Comparison of ENCODE assay signal across 1 cellular context in the genomic region with DNA sequence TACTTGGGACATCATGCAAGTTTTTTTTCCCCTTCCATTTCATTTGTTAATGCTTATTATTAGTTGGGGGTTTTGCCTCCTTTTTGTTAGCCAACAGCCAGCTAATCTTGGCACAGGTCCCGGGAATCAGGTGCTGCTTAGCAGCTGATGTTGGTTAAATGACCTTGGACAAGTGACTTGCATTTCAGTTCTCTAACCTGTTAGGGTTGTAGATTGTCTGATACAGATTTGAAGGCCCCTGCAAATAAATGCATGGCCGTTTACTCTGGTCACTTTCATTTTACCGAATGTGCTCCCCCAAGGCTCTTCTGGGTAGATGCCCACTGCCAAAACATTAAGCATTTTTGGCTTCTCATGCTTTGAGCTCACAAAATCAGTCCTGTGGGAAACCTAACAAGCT.
TF ChIP-seq lines count a peak whose summit lies in the region.

No MANE protein-coding gene starts in this region.

TF ChIP-seq in HepG2, 621 proteins besides CTCF, POLR2A, EP300 and RAD21 (continued from another document and continues in another):
- TF ChIP-seq, protein P1, sequence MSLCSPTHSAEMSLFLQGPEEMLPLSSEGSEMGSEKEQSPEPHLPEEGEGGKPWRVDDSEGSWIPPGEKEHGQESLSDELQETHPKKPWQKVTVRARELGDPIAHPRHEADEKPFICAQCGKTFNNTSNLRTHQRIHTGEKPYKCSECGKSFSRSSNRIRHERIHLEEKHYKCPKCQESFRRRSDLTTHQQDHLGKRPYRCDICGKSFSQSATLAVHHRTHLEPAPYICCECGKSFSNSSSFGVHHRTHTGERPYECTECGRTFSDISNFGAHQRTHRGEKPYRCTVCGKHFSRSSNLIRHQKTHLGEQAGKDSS (CRISPR knock-in tag; IDR thresholded peaks at IDR 0.05; ENCODE audit: borderline replicate concordance, low read depth), result 0 out of 2 replicates have a peak, but pooled peaks have one; percentile 19
- TF ChIP-seq HNF4A (CRISPR knock-in tag; IDR thresholded peaks at IDR 0.05) (peak; percentile 52), ZBTB38 (CRISPR knock-in tag; IDR thresholded peaks at IDR 0.05) (no peak), ARID2 (CRISPR knock-in tag; IDR thresholded peaks at IDR 0.05; ENCODE audit: borderline replicate concordance) (no peak), MEIS2 (CRISPR knock-in tag; IDR thresholded peaks at IDR 0.05) (no peak), FOXK2 (IDR thresholded peaks at IDR 0.05) (no peak), SATB2 (CRISPR knock-in tag; IDR thresholded peaks at IDR 0.05) (no peak), ZNF777 (CRISPR knock-in tag; IDR thresholded peaks at IDR 0.05) (no peak), FOXA3 (CRISPR knock-in tag; IDR thresholded peaks at IDR 0.05) (peak; percentile 25; the same call in 1 of the 2 replicates), TEAD3 (CRISPR knock-in tag; optimal IDR thresholded peaks at IDR 0.05; ENCODE audit: borderline replicate concordance) (no peak), ZNF510 (CRISPR knock-in tag; IDR thresholded peaks at IDR 0.05; ENCODE audit: low read depth) (0 out of 2 replicates have a peak, but pooled peaks have one; percentile 41), ZNF143 (CRISPR knock-in tag; IDR thresholded peaks at IDR 0.05) (no peak), CBFB (CRISPR knock-in tag; IDR thresholded peaks at IDR 0.05) (no peak), DMAP1 (CRISPR knock-in tag; IDR thresholded peaks at IDR 0.05) (no peak), CHD2 (IDR thresholded peaks at IDR 0.05; ENCODE audit: low read depth, low read length) (no peak), PLRG1 (conservative IDR thresholded peaks at IDR 0.05) (no peak), ZNF570 (CRISPR knock-in tag; IDR thresholded peaks at IDR 0.05; ENCODE audit: borderline replicate concordance) (no peak), ZNF75D (CRISPR knock-in tag; IDR thresholded peaks at IDR 0.05; ENCODE audit: borderline replicate concordance) (no peak), ETV6 (CRISPR knock-in tag; conservative IDR thresholded peaks at IDR 0.05) (no peak), EZH2 (conservative IDR thresholded peaks at IDR 0.05; ENCODE audit: low read depth, low read length) (no peak), ZNF781 (CRISPR knock-in tag; IDR thresholded peaks at IDR 0.05; ENCODE audit: borderline replicate concordance, not compliant biosample characterization) (no peak), NR2C2 (CRISPR knock-in tag; IDR thresholded peaks at IDR 0.05; ENCODE audit: borderline replicate concordance) (no peak), RCOR2 (CRISPR knock-in tag; IDR thresholded peaks at IDR 0.05) (peak; percentile 15; the same call in 1 of the 2 replicates), FOXO1 (CRISPR knock-in tag; IDR thresholded peaks at IDR 0.05) (no peak), PHF21A (CRISPR knock-in tag; IDR thresholded peaks at IDR 0.05) (peak; percentile 56; the same call in 1 of the 2 replicates), ZFP82 (CRISPR knock-in tag; IDR thresholded peaks at IDR 0.05; ENCODE audit: borderline replicate concordance) (no peak), ZNF468 (CRISPR knock-in tag; IDR thresholded peaks at IDR 0.05) (no peak), ZNF180 (CRISPR knock-in tag; IDR thresholded peaks at IDR 0.05; ENCODE audit: borderline replicate concordance, low read depth) (no peak), ZNF737 (CRISPR knock-in tag; IDR thresholded peaks at IDR 0.05; ENCODE audit: borderline replicate concordance) (no peak), REXO4 (CRISPR knock-in tag; IDR thresholded peaks at IDR 0.05; ENCODE audit: borderline replicate concordance) (no peak), U2AF2 (IDR thresholded peaks at IDR 0.05; ENCODE audit: low read depth, low read length) (no peak), ZBTB7A (CRISPR knock-in tag; IDR thresholded peaks at IDR 0.05) (no peak), ZNF891 (CRISPR knock-in tag; IDR thresholded peaks at IDR 0.05) (no peak), RXRB (CRISPR knock-in tag; IDR thresholded peaks at IDR 0.05; ENCODE audit: borderline replicate concordance) (peak; percentile 68; the same call in 1 of the 2 replicates), ZNF343 (CRISPR knock-in tag; IDR thresholded peaks at IDR 0.05) (no peak), NAIF1 (CRISPR knock-in tag; IDR thresholded peaks at IDR 0.05; ENCODE audit: borderline replicate concordance) (no peak)
- TF ChIP-seq, protein P2, sequence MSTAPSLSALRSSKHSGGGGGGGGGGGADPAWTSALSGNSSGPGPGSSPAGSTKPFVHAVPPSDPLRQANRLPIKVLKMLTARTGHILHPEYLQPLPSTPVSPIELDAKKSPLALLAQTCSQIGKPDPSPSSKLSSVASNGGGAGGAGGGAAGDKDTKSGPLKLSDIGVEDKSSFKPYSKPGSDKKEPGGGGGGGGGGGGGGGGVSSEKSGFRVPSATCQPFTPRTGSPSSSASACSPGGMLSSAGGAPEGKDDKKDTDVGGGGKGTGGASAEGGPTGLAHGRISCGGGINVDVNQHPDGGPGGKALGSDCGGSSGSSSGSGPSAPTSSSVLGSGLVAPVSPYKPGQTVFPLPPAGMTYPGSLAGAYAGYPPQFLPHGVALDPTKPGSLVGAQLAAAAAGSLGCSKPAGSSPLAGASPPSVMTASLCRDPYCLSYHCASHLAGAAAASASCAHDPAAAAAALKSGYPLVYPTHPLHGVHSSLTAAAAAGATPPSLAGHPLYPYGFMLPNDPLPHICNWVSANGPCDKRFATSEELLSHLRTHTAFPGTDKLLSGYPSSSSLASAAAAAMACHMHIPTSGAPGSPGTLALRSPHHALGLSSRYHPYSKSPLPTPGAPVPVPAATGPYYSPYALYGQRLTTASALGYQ (CRISPR knock-in tag; IDR thresholded peaks at IDR 0.05), result peak; percentile 28; the same call in 1 of the 2 replicates
- TF ChIP-seq, protein P3, sequence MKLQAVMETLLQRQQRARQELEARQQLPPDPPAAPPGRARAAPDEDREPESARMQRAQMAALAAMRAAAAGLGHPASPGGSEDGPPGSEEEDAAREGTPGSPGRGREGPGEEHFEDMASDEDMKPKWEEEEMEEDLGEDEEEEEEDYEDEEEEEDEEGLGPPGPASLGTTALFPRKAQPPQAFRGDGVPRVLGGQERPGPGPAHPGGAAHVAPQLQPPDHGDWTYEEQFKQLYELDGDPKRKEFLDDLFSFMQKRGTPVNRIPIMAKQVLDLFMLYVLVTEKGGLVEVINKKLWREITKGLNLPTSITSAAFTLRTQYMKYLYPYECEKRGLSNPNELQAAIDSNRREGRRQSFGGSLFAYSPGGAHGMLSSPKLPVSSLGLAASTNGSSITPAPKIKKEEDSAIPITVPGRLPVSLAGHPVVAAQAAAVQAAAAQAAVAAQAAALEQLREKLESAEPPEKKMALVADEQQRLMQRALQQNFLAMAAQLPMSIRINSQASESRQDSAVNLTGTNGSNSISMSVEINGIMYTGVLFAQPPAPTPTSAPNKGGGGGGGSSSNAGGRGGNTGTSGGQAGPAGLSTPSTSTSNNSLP (IDR thresholded peaks at IDR 0.05; ENCODE audit: low read depth, low read length), result peak; percentile 44; the same call in 1 of the 2 replicates
- TF ChIP-seq, protein P4, sequence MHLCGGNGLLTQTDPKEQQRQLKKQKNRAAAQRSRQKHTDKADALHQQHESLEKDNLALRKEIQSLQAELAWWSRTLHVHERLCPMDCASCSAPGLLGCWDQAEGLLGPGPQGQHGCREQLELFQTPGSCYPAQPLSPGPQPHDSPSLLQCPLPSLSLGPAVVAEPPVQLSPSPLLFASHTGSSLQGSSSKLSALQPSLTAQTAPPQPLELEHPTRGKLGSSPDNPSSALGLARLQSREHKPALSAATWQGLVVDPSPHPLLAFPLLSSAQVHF (CRISPR knock-in tag; IDR thresholded peaks at IDR 0.05), result no peak
- TF ChIP-seq, protein P5, sequence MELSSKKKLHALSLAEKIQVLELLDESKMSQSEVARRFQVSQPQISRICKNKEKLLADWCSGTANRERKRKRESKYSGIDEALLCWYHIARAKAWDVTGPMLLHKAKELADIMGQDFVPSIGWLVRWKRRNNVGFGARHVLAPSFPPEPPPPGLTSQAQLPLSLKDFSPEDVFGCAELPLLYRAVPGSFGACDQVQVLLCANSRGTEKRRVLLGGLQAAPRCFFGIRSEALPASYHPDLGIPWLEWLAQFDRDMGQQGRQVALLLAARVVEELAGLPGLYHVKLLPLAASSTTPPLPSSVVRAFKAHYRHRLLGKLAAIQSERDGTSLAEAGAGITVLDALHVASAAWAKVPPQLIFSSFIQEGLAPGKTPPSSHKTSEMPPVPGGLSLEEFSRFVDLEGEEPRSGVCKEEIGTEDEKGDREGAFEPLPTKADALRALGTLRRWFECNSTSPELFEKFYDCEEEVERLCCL (CRISPR knock-in tag; IDR thresholded peaks at IDR 0.05; ENCODE audit: borderline replicate concordance), result no peak
- TF ChIP-seq, protein P6, sequence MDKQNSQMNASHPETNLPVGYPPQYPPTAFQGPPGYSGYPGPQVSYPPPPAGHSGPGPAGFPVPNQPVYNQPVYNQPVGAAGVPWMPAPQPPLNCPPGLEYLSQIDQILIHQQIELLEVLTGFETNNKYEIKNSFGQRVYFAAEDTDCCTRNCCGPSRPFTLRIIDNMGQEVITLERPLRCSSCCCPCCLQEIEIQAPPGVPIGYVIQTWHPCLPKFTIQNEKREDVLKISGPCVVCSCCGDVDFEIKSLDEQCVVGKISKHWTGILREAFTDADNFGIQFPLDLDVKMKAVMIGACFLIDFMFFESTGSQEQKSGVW (CRISPR knock-in tag; IDR thresholded peaks at IDR 0.05; ENCODE audit: borderline replicate concordance), result no peak
- TF ChIP-seq, protein P7, sequence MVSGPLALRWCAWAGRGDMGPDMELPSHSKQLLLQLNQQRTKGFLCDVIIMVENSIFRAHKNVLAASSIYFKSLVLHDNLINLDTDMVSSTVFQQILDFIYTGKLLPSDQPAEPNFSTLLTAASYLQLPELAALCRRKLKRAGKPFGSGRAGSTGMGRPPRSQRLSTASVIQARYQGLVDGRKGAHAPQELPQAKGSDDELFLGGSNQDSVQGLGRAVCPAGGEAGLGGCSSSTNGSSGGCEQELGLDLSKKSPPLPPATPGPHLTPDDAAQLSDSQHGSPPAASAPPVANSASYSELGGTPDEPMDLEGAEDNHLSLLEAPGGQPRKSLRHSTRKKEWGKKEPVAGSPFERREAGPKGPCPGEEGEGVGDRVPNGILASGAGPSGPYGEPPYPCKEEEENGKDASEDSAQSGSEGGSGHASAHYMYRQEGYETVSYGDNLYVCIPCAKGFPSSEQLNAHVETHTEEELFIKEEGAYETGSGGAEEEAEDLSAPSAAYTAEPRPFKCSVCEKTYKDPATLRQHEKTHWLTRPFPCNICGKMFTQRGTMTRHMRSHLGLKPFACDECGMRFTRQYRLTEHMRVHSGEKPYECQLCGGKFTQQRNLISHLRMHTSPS (CRISPR knock-in tag; IDR thresholded peaks at IDR 0.05; ENCODE audit: low read depth), result no peak
- TF ChIP-seq, protein P8, sequence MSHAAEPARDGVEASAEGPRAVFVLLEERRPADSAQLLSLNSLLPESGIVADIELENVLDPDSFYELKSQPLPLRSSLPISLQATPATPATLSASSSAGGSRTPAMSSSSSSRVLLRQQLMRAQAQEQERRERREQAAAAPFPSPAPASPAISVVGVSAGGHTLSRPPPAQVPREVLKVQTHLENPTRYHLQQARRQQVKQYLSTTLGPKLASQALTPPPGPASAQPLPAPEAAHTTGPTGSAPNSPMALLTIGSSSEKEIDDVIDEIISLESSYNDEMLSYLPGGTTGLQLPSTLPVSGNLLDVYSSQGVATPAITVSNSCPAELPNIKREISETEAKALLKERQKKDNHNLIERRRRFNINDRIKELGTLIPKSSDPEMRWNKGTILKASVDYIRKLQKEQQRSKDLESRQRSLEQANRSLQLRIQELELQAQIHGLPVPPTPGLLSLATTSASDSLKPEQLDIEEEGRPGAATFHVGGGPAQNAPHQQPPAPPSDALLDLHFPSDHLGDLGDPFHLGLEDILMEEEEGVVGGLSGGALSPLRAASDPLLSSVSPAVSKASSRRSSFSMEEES (CRISPR knock-in tag; IDR thresholded peaks at IDR 0.05), result peak; percentile 82
- TF ChIP-seq, protein P9, sequence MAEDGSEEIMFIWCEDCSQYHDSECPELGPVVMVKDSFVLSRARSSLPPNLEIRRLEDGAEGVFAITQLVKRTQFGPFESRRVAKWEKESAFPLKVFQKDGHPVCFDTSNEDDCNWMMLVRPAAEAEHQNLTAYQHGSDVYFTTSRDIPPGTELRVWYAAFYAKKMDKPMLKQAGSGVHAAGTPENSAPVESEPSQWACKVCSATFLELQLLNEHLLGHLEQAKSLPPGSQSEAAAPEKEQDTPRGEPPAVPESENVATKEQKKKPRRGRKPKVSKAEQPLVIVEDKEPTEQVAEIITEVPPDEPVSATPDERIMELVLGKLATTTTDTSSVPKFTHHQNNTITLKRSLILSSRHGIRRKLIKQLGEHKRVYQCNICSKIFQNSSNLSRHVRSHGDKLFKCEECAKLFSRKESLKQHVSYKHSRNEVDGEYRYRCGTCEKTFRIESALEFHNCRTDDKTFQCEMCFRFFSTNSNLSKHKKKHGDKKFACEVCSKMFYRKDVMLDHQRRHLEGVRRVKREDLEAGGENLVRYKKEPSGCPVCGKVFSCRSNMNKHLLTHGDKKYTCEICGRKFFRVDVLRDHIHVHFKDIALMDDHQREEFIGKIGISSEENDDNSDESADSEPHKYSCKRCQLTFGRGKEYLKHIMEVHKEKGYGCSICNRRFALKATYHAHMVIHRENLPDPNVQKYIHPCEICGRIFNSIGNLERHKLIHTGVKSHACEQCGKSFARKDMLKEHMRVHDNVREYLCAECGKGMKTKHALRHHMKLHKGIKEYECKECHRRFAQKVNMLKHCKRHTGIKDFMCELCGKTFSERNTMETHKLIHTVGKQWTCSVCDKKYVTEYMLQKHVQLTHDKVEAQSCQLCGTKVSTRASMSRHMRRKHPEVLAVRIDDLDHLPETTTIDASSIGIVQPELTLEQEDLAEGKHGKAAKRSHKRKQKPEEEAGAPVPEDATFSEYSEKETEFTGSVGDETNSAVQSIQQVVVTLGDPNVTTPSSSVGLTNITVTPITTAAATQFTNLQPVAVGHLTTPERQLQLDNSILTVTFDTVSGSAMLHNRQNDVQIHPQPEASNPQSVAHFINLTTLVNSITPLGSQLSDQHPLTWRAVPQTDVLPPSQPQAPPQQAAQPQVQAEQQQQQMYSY (CRISPR knock-in tag; IDR thresholded peaks at IDR 0.05), result no peak
- TF ChIP-seq, protein P10, sequence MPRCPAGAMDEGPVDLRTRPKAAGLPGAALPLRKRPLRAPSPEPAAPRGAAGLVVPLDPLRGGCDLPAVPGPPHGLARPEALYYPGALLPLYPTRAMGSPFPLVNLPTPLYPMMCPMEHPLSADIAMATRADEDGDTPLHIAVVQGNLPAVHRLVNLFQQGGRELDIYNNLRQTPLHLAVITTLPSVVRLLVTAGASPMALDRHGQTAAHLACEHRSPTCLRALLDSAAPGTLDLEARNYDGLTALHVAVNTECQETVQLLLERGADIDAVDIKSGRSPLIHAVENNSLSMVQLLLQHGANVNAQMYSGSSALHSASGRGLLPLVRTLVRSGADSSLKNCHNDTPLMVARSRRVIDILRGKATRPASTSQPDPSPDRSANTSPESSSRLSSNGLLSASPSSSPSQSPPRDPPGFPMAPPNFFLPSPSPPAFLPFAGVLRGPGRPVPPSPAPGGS (CRISPR knock-in tag; IDR thresholded peaks at IDR 0.05), result 0 out of 2 replicates have a peak, but pooled peaks have one; percentile 23
- TF ChIP-seq, protein P11, sequence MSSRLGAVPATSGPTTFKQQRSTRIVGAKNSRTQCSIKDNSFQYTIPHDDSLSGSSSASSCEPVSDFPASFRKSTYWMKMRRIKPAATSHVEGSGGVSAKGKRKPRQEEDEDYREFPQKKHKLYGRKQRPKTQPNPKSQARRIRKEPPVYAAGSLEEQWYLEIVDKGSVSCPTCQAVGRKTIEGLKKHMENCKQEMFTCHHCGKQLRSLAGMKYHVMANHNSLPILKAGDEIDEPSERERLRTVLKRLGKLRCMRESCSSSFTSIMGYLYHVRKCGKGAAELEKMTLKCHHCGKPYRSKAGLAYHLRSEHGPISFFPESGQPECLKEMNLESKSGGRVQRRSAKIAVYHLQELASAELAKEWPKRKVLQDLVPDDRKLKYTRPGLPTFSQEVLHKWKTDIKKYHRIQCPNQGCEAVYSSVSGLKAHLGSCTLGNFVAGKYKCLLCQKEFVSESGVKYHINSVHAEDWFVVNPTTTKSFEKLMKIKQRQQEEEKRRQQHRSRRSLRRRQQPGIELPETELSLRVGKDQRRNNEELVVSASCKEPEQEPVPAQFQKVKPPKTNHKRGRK (CRISPR knock-in tag; IDR thresholded peaks at IDR 0.05), result no peak
